ENCODE assay signal across 1 cellular context in genomic region chr12:14994610-14995009, GRCh38.
TF ChIP-seq lines count a peak whose summit lies in the region.

No MANE protein-coding gene starts in this region.

TF ChIP-seq in GM23338, 12 proteins besides CTCF, POLR2A, EP300 and RAD21 (continued from another document):
- TF ChIP-seq, protein P1, sequence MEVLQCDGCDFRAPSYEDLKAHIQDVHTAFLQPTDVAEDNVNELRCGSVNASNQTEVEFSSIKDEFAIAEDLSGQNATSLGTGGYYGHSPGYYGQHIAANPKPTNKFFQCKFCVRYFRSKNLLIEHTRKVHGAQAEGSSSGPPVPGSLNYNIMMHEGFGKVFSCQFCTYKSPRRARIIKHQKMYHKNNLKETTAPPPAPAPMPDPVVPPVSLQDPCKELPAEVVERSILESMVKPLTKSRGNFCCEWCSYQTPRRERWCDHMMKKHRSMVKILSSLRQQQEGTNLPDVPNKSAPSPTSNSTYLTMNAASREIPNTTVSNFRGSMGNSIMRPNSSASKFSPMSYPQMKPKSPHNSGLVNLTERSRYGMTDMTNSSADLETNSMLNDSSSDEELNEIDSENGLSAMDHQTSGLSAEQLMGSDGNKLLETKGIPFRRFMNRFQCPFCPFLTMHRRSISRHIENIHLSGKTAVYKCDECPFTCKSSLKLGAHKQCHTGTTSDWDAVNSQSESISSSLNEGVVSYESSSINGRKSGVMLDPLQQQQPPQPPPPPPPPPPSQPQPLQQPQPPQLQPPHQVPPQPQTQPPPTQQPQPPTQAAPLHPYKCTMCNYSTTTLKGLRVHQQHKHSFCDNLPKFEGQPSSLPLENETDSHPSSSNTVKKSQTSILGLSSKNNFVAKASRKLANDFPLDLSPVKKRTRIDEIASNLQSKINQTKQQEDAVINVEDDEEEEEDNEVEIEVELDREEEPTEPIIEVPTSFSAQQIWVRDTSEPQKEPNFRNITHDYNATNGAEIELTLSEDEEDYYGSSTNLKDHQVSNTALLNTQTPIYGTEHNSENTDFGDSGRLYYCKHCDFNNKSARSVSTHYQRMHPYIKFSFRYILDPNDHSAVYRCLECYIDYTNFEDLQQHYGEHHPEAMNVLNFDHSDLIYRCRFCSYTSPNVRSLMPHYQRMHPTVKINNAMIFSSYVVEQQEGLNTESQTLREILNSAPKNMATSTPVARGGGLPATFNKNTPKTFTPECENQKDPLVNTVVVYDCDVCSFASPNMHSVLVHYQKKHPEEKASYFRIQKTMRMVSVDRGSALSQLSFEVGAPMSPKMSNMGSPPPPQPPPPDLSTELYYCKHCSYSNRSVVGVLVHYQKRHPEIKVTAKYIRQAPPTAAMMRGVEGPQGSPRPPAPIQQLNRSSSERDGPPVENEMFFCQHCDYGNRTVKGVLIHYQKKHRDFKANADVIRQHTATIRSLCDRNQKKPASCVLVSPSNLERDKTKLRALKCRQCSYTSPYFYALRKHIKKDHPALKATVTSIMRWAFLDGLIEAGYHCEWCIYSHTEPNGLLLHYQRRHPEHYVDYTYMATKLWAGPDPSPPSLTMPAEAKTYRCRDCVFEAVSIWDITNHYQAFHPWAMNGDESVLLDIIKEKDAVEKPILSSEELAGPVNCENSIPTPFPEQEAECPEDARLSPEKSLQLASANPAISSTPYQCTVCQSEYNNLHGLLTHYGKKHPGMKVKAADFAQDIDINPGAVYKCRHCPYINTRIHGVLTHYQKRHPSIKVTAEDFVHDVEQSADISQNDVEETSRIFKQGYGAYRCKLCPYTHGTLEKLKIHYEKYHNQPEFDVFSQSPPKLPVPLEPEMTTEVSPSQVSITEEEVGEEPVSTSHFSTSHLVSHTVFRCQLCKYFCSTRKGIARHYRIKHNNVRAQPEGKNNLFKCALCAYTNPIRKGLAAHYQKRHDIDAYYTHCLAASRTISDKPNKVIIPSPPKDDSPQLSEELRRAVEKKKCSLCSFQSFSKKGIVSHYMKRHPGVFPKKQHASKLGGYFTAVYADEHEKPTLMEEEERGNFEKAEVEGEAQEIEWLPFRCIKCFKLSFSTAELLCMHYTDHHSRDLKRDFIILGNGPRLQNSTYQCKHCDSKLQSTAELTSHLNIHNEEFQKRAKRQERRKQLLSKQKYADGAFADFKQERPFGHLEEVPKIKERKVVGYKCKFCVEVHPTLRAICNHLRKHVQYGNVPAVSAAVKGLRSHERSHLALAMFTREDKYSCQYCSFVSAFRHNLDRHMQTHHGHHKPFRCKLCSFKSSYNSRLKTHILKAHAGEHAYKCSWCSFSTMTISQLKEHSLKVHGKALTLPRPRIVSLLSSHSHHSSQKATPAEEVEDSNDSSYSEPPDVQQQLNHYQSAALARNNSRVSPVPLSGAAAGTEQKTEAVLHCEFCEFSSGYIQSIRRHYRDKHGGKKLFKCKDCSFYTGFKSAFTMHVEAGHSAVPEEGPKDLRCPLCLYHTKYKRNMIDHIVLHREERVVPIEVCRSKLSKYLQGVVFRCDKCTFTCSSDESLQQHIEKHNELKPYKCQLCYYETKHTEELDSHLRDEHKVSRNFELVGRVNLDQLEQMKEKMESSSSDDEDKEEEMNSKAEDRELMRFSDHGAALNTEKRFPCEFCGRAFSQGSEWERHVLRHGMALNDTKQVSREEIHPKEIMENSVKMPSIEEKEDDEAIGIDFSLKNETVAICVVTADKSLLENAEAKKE (CRISPR knock-in tag; IDR thresholded peaks at IDR 0.05) = no peak
- TF ChIP-seq ZNF331 (CRISPR knock-in tag; IDR thresholded peaks at IDR 0.05; ENCODE audit: low read depth) (no peak), POLR2AphosphoS5 (IDR thresholded peaks at IDR 0.05; ENCODE audit: low read depth) (no peak)
- TF ChIP-seq, protein P2, sequence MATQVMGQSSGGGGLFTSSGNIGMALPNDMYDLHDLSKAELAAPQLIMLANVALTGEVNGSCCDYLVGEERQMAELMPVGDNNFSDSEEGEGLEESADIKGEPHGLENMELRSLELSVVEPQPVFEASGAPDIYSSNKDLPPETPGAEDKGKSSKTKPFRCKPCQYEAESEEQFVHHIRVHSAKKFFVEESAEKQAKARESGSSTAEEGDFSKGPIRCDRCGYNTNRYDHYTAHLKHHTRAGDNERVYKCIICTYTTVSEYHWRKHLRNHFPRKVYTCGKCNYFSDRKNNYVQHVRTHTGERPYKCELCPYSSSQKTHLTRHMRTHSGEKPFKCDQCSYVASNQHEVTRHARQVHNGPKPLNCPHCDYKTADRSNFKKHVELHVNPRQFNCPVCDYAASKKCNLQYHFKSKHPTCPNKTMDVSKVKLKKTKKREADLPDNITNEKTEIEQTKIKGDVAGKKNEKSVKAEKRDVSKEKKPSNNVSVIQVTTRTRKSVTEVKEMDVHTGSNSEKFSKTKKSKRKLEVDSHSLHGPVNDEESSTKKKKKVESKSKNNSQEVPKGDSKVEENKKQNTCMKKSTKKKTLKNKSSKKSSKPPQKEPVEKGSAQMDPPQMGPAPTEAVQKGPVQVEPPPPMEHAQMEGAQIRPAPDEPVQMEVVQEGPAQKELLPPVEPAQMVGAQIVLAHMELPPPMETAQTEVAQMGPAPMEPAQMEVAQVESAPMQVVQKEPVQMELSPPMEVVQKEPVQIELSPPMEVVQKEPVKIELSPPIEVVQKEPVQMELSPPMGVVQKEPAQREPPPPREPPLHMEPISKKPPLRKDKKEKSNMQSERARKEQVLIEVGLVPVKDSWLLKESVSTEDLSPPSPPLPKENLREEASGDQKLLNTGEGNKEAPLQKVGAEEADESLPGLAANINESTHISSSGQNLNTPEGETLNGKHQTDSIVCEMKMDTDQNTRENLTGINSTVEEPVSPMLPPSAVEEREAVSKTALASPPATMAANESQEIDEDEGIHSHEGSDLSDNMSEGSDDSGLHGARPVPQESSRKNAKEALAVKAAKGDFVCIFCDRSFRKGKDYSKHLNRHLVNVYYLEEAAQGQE (IDR thresholded peaks at IDR 0.05; ENCODE audit: unreplicated experiment) = no peak
